ENCODE assay signal across 1 cellular context in the genomic region with DNA sequence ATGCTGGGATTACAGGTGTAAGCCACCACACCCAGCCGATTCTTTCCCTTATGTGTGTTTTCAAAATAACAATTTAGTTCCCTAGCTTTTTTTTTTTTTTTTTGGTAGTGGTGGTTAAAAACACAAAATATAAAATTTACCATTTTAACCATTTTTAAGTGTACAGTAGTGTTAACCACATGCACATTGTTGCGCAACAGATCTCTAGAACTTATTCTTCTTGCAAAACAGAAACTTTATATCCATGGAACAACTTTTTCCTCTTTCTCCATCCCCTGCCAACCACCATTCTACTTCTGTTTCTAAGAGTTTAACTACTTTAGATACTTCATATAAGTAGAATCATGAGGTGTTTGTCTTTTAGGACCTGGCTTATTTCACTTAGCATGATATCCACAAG.
TF ChIP-seq lines count a peak whose summit lies in the region.

No MANE protein-coding gene starts in this region.

TF ChIP-seq in H1, 55 proteins besides CTCF, POLR2A, EP300 and RAD21:
- TF ChIP-seq SRF (IDR thresholded peaks at IDR 0.05; ENCODE audit: low read depth, low read length) (no peak), SAP30 (IDR thresholded peaks at IDR 0.05; ENCODE audit: insufficient read depth, insufficient replicate concordance, low read length) (no peak), NRF1 (IDR thresholded peaks at IDR 0.05; ENCODE audit: low read depth, low read length) (no peak), CEBPB (IDR thresholded peaks at IDR 0.05; ENCODE audit: low read depth, low read length) (peak; percentile 75), GTF2F1 (IDR thresholded peaks at IDR 0.05; ENCODE audit: borderline replicate concordance, low read depth, low read length) (no peak)
